1 cellular context compared by ENCODE assay signal in genomic region chr3:101530213-101531047, GRCh38.
TF ChIP-seq lines count a peak whose summit lies in the region.

No MANE protein-coding gene starts in this region.

TF ChIP-seq in H1, 55 proteins besides CTCF, POLR2A, EP300 and RAD21:
- no peak for TF ChIP-seq ATF3 (IDR thresholded peaks at IDR 0.05; ENCODE audit: insufficient read depth, low read depth, low read length)
- no peak for TF ChIP-seq MAFK (IDR thresholded peaks at IDR 0.05; ENCODE audit: low read depth, low read length)
- peak; percentile 83 for TF ChIP-seq TAF1 (IDR thresholded peaks at IDR 0.05; ENCODE audit: low read depth, low read length)
- peak; percentile 90 for TF ChIP-seq POU5F1 (IDR thresholded peaks at IDR 0.05; ENCODE audit: low read depth, low read length)
- peak; percentile 60 for TF ChIP-seq CTBP2 (IDR thresholded peaks at IDR 0.05; ENCODE audit: borderline replicate concordance, insufficient read depth, insufficient read length, low read length)
- TF ChIP-seq CHD7 (IDR thresholded peaks at IDR 0.05; ENCODE audit: insufficient replicate concordance, low read length): peak; percentile 69
- TF ChIP-seq ASH2L (IDR thresholded peaks at IDR 0.05; ENCODE audit: low read length): peak; percentile 66
- TF ChIP-seq TBP (IDR thresholded peaks at IDR 0.05; ENCODE audit: low read depth, low read length): peak; percentile 76
- TF ChIP-seq YY1 (IDR thresholded peaks at IDR 0.05; ENCODE audit: low read depth, low read length): peak; percentile 52; the same call in 1 of the 2 replicates
- TF ChIP-seq RBBP5 (IDR thresholded peaks at IDR 0.05; ENCODE audit: borderline replicate concordance, low read depth, low read length): peak; percentile 71; the same call in 1 of the 2 replicates
- TF ChIP-seq KDM1A (IDR thresholded peaks at IDR 0.05; ENCODE audit: borderline replicate concordance, low read length): 0 out of 2 replicates have a peak, but pooled peaks have one; percentile 48
- no peak for TF ChIP-seq BCL11A (IDR thresholded peaks at IDR 0.05; ENCODE audit: low read depth in 2 of 2, low read length in 2 of 2)
- TF ChIP-seq SP1 (IDR thresholded peaks at IDR 0.05; ENCODE audit: low read depth, low read length): peak; percentile 88
- TF ChIP-seq GABPA (IDR thresholded peaks at IDR 0.05; ENCODE audit: borderline replicate concordance, insufficient read depth, low read length): no peak
- peak; percentile 59; the same call in 1 of the 2 replicates for TF ChIP-seq POLR2AphosphoS5 (IDR thresholded peaks at IDR 0.05; ENCODE audit: low read depth, low read length)
- TF ChIP-seq TEAD4 (IDR thresholded peaks at IDR 0.05; ENCODE audit: low read depth, low read length): 0 out of 2 replicates have a peak, but pooled peaks have one; percentile 9
- peak; percentile 27; the same call in 1 of the 2 replicates for TF ChIP-seq CREB1 (IDR thresholded peaks at IDR 0.05)
- TF ChIP-seq SIRT6 (IDR thresholded peaks at IDR 0.05; ENCODE audit: low read length): no peak
- TF ChIP-seq MAX (IDR thresholded peaks at IDR 0.05): peak; percentile 67
- TF ChIP-seq NRF1 (IDR thresholded peaks at IDR 0.05; ENCODE audit: low read depth, low read length): peak; percentile 15; the same call in 1 of the 2 replicates
- TF ChIP-seq JUND (IDR thresholded peaks at IDR 0.05; ENCODE audit: low read length): peak; percentile 46; the same call in 1 of the 2 replicates
- TF ChIP-seq TCF12 (IDR thresholded peaks at IDR 0.05; ENCODE audit: low read depth, low read length): peak; percentile 73; the same call in 1 of the 2 replicates
